Comparison of ENCODE assay signal across 8 cellular contexts in the genomic region with DNA sequence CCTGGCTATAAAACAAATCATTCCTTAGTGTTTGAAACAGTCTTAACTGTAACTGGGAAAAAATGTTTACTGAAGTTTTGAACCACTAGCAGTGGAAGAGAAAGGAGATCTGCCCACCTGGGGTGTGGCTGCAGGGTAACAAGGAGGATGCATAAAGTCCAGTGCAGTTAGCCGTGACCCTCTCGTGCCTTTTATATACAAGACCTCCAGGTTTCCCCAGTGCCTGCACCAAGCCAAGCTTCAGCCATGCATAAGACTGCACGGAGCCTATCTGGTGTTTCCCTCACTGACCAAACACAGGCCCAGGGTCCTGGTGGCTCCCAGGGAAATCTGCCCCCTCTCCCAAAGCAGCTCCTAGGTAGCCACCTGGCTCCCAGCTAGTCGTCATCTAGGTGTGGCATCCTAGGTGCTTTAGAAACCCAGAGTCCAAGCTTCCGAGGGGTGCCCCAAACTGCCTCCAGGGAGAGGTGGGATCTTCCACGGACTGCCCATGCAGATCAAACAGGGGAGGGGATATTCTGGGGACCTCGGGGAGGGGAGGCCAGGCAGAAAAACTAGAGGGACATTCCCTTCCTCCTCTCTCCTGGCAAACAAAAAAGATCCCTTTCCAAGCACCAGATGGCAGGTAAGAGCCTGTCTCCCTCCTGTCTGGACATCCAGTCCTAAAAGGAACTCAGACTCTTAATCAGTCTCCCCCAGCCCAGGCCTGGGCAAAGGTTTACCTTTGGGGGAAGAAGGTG. TPM values are rescaled to one million over a fixed set of nuclear protein-coding genes. Genes with fewer than 3 reads are reported as not detected.
DNase-seq lines count a peak whose midpoint lies in the region; ATAC-seq and TF ChIP-seq lines count a peak whose summit lies in the region.

No MANE protein-coding gene starts in this region.

- H4K20me1 ChIP-seq in BLaER1 treated with 17β-estradiol and CSF1 and Interleukin-3, amounts not matched to agents 10 nM and 100 nM = peaks cover 31 to 69% (median 56%) of the 10 kb centered on the region in 11 experiments; a peak in 20 of 22 replicates

- H3K4me2 ChIP-seq in BLaER1 treated with 17β-estradiol and CSF1 and Interleukin-3, amounts not matched to agents 10 nM and 100 nM = peak overlapping the region; percentile 95 to 100 (median 100); a peak in 21 of 22 replicates

- no peak for DNase-seq in choroid plexus epithelial cell (ENCODE audit: low read depth)
- DNase-seq in naive thymus-derived CD8-positive, alpha-beta T cell = no peak
- no peak for DNase-seq in SIG-M5 treated with dmso at 0.1 percent for 504 hours (lab: John Stamatoyannopoulos, UW; ENCODE audit: unreplicated experiment)
- no peak for DNase-seq in hypothalamus (lab: John Stamatoyannopoulos, UW)
- DNase-seq in activated CD4-positive, alpha-beta T cell treated with anti-CD3 and anti-CD28 coated beads, Interleukin-2, amount 50 U/mL, for 1 hour = no peak

- no peaks in the 10 kb centered on the region for H3K36me3 Mint-ChIP-seq in naive thymus-derived CD8-positive, alpha-beta T cell

- peaks cover 17 to 35% (median 26%) of the 10 kb centered on the region in 4 donors for H3K4me1 Mint-ChIP-seq in naive thymus-derived CD8-positive, alpha-beta T cell

- H3K27ac ChIP-seq in BLaER1 treated with 17β-estradiol and CSF1 and Interleukin-3, amounts not matched to agents 10 nM and 100 nM = no peak overlapping the region

- H3K27me3 ChIP-seq in BLaER1 treated with 17β-estradiol and CSF1 and Interleukin-3, amounts not matched to agents 10 nM and 100 nM = peaks cover 28 to 57% (median 42%) of the 10 kb centered on the region in 11 experiments

- H3K9me3 Mint-ChIP-seq in naive thymus-derived CD8-positive, alpha-beta T cell = no peaks in the 10 kb centered on the region

- peak; percentile 13; the same call in 1 of the 2 replicates for TF ChIP-seq CTCF in LNCAP (IDR thresholded peaks at IDR 0.05)
- peak; percentile 47 for TF ChIP-seq CTCF in choroid plexus epithelial cell (conservative IDR thresholded peaks at IDR 0.05; ENCODE audit: low read depth, low read length)

- ATAC-seq in naive thymus-derived CD8-positive, alpha-beta T cell = no peak
- no peak for ATAC-seq in GM21619 (IDR thresholded peaks at IDR 0.05; ENCODE audit: unreplicated experiment)

- H3K4me3 Mint-ChIP-seq in naive thymus-derived CD8-positive, alpha-beta T cell = peak overlapping the region; percentile 69 to 93 (median 86)

- peaks cover 0 to 7% (median 0%) of the 10 kb centered on the region in 5 donors for H3K27me3 Mint-ChIP-seq in naive thymus-derived CD8-positive, alpha-beta T cell

- peak overlapping the region in 4 of 11 experiments; percentile 82 to 85 (median 84); a peak in 2 of 22 replicates for H3K9ac ChIP-seq in BLaER1 treated with 17β-estradiol and CSF1 and Interleukin-3, amounts not matched to agents 10 nM and 100 nM

- H3K4me3 ChIP-seq in BLaER1 treated with 17β-estradiol and CSF1 and Interleukin-3, amounts not matched to agents 10 nM and 100 nM = peak overlapping the region in 7 of 10 experiments; percentile 72 to 87 (median 78); a peak in 12 of 20 replicates
- peak overlapping the region; percentile 85 for H3K4me3 ChIP-seq in choroid plexus epithelial cell (ENCODE audit: low read depth, low read length)

- H3K27ac Mint-ChIP-seq in naive thymus-derived CD8-positive, alpha-beta T cell = peak overlapping the region in 4 of 10 donors; percentile 27 to 82 (median 56)

- no peaks in the 10 kb centered on the region for H3K9me3 ChIP-seq in BLaER1 treated with 17β-estradiol and CSF1 and Interleukin-3, amounts not matched to agents 10 nM and 100 nM (replicated peaks in 1 of 11)

- H3K36me3 ChIP-seq in BLaER1 treated with 17β-estradiol and CSF1 and Interleukin-3, amounts not matched to agents 10 nM and 100 nM = no peaks in the 10 kb centered on the region

- POLR2A ChIA-PET in naive thymus-derived CD8-positive, alpha-beta T cell (lab: Charles Lee) = no interaction called here

- peaks cover 31 to 52% (median 45%) of the 10 kb centered on the region in 10 experiments for H3K4me1 ChIP-seq in BLaER1 treated with 17β-estradiol and CSF1 and Interleukin-3, amounts not matched to agents 10 nM and 100 nM

RNA-seq across cellular contexts. Expression of a gene that starts 2.7 kb away (rescaled TPM):
- 1 to 10 TPM in 1 of 2 experiments, under 1 TPM in 1; 0.91 to 1.2 TPM for total RNA-seq in naive thymus-derived CD8-positive, alpha-beta T cell
- under 1 TPM; 0.20 to 0.54 (median 0.29) TPM for polyA plus RNA-seq in naive thymus-derived CD8-positive, alpha-beta T cell
